8 cellular contexts compared by ENCODE assay signal in genomic region chr11:66408488-66409214, GRCh38. TPM values are rescaled to one million over a fixed set of nuclear protein-coding genes. Genes with fewer than 3 reads are reported as not detected.
DNase-seq lines count a peak whose midpoint lies in the region; ATAC-seq and TF ChIP-seq lines count a peak whose summit lies in the region.

No MANE protein-coding gene starts in this region.

- H3K4me3 Mint-ChIP-seq in effector memory CD8-positive, alpha-beta T cell: peak overlapping the region; percentile 83 to 84
- peak overlapping the region; percentile 80 for H3K4me3 Mint-ChIP-seq in memory B cell

- peak; percentile 99 for TF ChIP-seq CTCF in GM10266 (IDR thresholded peaks at IDR 0.05; ENCODE audit: control insufficient read depth, insufficient read depth, low read depth, missing control alignments)

- DNase-seq in GM10266 (ENCODE audit: extremely low spot score) (peak; percentile 97), HT1080 (ENCODE audit: low read depth) (peak; percentile 74), memory B cell (ENCODE audit: low spot score in 2 of 2) (peak; percentile 94 to 98)
- DNase-seq in NK-92 treated with Interleukin-12 subunit alpha and Interleukin-12 subunit beta, amount 100 ng/mL, for 24 hours (lab: John Stamatoyannopoulos, UW): peak; percentile 68
- peak; percentile 100 for DNase-seq in activated CD8-positive, alpha-beta memory T cell treated with anti-CD3 and anti-CD28 coated beads for 24 hours
- peak; percentile 93 to 96 (median 95) for DNase-seq in effector memory CD8-positive, alpha-beta T cell
- peak; percentile 86 for DNase-seq in stimulated activated CD8-positive, alpha-beta memory T cell treated with anti-CD3 and anti-CD28 coated beads, Interleukin-12 subunit alpha, Interleukin-12 subunit beta, amount 100 ng/mL, for 1 hour (ENCODE audit: low read depth)

- H3K9me3 Mint-ChIP-seq in effector memory CD8-positive, alpha-beta T cell: no peaks in the 10 kb centered on the region
- H3K9me3 Mint-ChIP-seq in memory B cell: no peaks in the 10 kb centered on the region

- peaks cover 3 to 4% of the 10 kb centered on the region in 2 donors for H3K4me1 Mint-ChIP-seq in effector memory CD8-positive, alpha-beta T cell (ENCODE audit: low read depth in 2 of 2)
- H3K4me1 Mint-ChIP-seq in memory B cell: peaks cover 4% of the 10 kb centered on the region

- peak overlapping the region; percentile 53 to 83 for H3K27ac Mint-ChIP-seq in effector memory CD8-positive, alpha-beta T cell
- H3K27ac Mint-ChIP-seq in memory B cell: no peak overlapping the region

- peaks cover 43 to 82% of the 10 kb centered on the region in 2 donors for H3K27me3 Mint-ChIP-seq in effector memory CD8-positive, alpha-beta T cell
- H3K27me3 Mint-ChIP-seq in memory B cell: peaks cover 29% of the 10 kb centered on the region

- no peaks in the 10 kb centered on the region for H3K36me3 Mint-ChIP-seq in effector memory CD8-positive, alpha-beta T cell (ENCODE audit: insufficient read depth)
- H3K36me3 Mint-ChIP-seq in memory B cell: no peaks in the 10 kb centered on the region

- ATAC-seq in effector memory CD8-positive, alpha-beta T cell (replicated peaks): peak; percentile 86
- ATAC-seq in memory B cell (ENCODE audit: low read depth) (peak; percentile 84), HG03045 (IDR thresholded peaks at IDR 0.05; ENCODE audit: unreplicated experiment) (no peak)

RNA-seq across cellular contexts. Expression of gene NPAS4, which starts 12.2 kb away (rescaled TPM):
- not detected in 2 replicates for total RNA-seq in HT1080 (2014; rRNA removed; shearing (Covaris generic))
- polyA plus RNA-seq in HT1080 (2015; cell fraction: cytosol; rRNA removed): not detected in 2 replicates
- not detected in 2 replicates for polyA plus RNA-seq in HT1080 (2015; cell fraction: nucleus; rRNA removed)

RNA-seq across cellular contexts. Expression of gene MRPL11, which starts 30.0 kb away (rescaled TPM):
- total RNA-seq in HT1080 (2014; rRNA removed; shearing (Covaris generic)): 84.2 and 120 TPM in 2 replicates
- 50.0 and 54.6 TPM in 2 replicates for polyA plus RNA-seq in HT1080 (2015; cell fraction: cytosol; rRNA removed)
- polyA plus RNA-seq in HT1080 (2015; cell fraction: nucleus; rRNA removed): 16.4 and 19.5 TPM in 2 replicates

RNA-seq across cellular contexts. Expression of gene SLC29A2, which starts 37.1 kb away (rescaled TPM):
- total RNA-seq in HT1080 (2014; rRNA removed; shearing (Covaris generic)): 0.37 and 0.68 TPM in 2 replicates
- polyA plus RNA-seq in HT1080 (2015; cell fraction: cytosol; rRNA removed): 0.17 TPM in 1 of 2 replicates, not detected in the other
- 0.17 and 0.34 TPM in 2 replicates for polyA plus RNA-seq in HT1080 (2015; cell fraction: nucleus; rRNA removed)

RNA-seq across cellular contexts. Expression of gene PELI3, which starts 58.1 kb away (rescaled TPM):
- 9.7 and 9.8 TPM in 2 replicates for total RNA-seq in HT1080 (2014; rRNA removed; shearing (Covaris generic))
- 5.6 and 6.0 TPM in 2 replicates for polyA plus RNA-seq in HT1080 (2015; cell fraction: cytosol; rRNA removed)
- polyA plus RNA-seq in HT1080 (2015; cell fraction: nucleus; rRNA removed): 3.3 and 4.4 TPM in 2 replicates
